ENCODE assay signal across 9 cellular contexts in the genomic region with DNA sequence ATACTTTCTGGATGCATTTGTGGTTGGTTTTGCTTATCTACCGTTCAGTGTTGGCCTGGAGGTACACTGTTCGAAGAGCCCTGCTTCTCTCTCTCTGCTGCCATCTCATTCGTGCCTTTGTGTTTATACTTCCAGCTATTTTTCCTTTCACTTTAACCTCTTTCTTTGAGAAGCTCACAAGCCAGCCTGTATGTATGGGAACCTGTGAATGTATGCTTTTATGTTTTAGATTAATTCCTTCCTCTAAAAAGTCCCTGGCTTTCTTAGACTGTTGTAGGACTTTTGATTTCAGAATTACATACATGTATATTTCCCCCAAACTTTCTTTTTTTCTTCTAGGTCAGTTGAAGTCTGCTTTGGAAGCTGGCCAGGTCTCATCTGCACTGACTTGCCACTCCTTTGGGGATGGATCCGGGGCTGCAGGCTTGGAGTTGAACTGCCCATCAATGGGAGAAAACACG.
DNase-seq lines count a peak whose midpoint lies in the region; ATAC-seq and TF ChIP-seq lines count a peak whose summit lies in the region.
"Had no signal": no experiment of that assay in that cellular context is flagged by ENCODE, and none has a peak within 500 bp of the region (broad histone marks: within the 10 kb centered on the region; RNA-seq: fewer than 3 reads in every experiment).

No MANE protein-coding gene starts in this region.

- H3K9me3 ChIP-seq in transverse colon, result no peaks in the 10 kb centered on the region

- peaks cover 0 to 5% (median 3%) of the 10 kb centered on the region in 4 donors for H3K4me1 ChIP-seq in transverse colon

- intact Hi-C loops in activated CD4-positive, alpha-beta T cell treated with anti-CD3 and anti-CD28 coated beads, Interleukin-2, amount 10 ng/mL, durations not matched to agents 24 days and 14 days (cut with micrococcal nuclease), result no loop called here
- intact Hi-C loops in activated T-helper 2 cell treated with anti-CD3 and anti-CD28 coated beads, Interferon-gamma antibody, Interleukin-2, Interleukin-4, amounts not matched to agents 10 μg/mL and 5 μg/mL and 100 μg/mL, durations not matched to agents 14 hours and 24 hours and 36 hours (cut with micrococcal nuclease), result no loop called here
- intact Hi-C loops in transverse colon (cut with DNase I; ENCODE audit: low total_unique reads), result loop anchor here (10.0 kb wide), 1 partner anchor 127 kb away; a partner anchor contains a TSS

- no peak for TF ChIP-seq EP300 in transverse colon (IDR thresholded peaks at IDR 0.05; ENCODE audit: low read depth)

- peaks cover 4% of the 10 kb centered on the region for H3K4me1 Mint-ChIP-seq in activated CD4-positive, alpha-beta T cell treated with anti-CD3 and anti-CD28 coated beads, Interleukin-2, amount 10 ng/mL, durations not matched to agents 24 days and 14 days
- peaks cover 7% of the 10 kb centered on the region for H3K4me1 Mint-ChIP-seq in activated T-helper 2 cell treated with anti-CD3 and anti-CD28 coated beads, Interferon-gamma antibody, Interleukin-2, Interleukin-4, amounts not matched to agents 10 μg/mL and 5 μg/mL and 100 μg/mL, durations not matched to agents 14 hours and 24 hours and 36 hours (ENCODE audit: low read depth)
- H3K4me1 Mint-ChIP-seq in immature natural killer cell, result no peaks in the 10 kb centered on the region

- TF ChIP-seq POLR2A in transverse colon (IDR thresholded peaks at IDR 0.05), result no peak

- H3K4me3 Mint-ChIP-seq in activated CD4-positive, alpha-beta T cell treated with anti-CD3 and anti-CD28 coated beads, Interleukin-2, amount 10 ng/mL, durations not matched to agents 24 days and 14 days, result no peak overlapping the region
- no peak overlapping the region for H3K4me3 Mint-ChIP-seq in activated T-helper 2 cell treated with anti-CD3 and anti-CD28 coated beads, Interferon-gamma antibody, Interleukin-2, Interleukin-4, amounts not matched to agents 10 μg/mL and 5 μg/mL and 100 μg/mL, durations not matched to agents 14 hours and 24 hours and 36 hours (ENCODE audit: low read depth)
- H3K4me3 Mint-ChIP-seq in immature natural killer cell, result no peak overlapping the region
- H3K4me3 Mint-ChIP-seq: IgD-negative memory B cell had no signal

- H3K4me3 ChIP-seq in transverse colon, result no peak overlapping the region

- peak overlapping the region; percentile 21 to 61 (median 46) for H3K27ac ChIP-seq in transverse colon

- no peaks in the 10 kb centered on the region for H3K27me3 Mint-ChIP-seq in activated CD4-positive, alpha-beta T cell treated with anti-CD3 and anti-CD28 coated beads, Interleukin-2, amount 10 ng/mL, durations not matched to agents 24 days and 14 days
- no peaks in the 10 kb centered on the region for H3K27me3 Mint-ChIP-seq in activated T-helper 2 cell treated with anti-CD3 and anti-CD28 coated beads, Interferon-gamma antibody, Interleukin-2, Interleukin-4, amounts not matched to agents 10 μg/mL and 5 μg/mL and 100 μg/mL, durations not matched to agents 14 hours and 24 hours and 36 hours (ENCODE audit: low read depth)
- peaks cover 0 to 2% (median 0%) of the 10 kb centered on the region in 3 donors for H3K27me3 Mint-ChIP-seq in immature natural killer cell (ENCODE audit: low read depth in 3 of 3)
- H3K27me3 Mint-ChIP-seq: IgD-negative memory B cell had no signal

- no peak for TF ChIP-seq CTCF in transverse colon (IDR thresholded peaks at IDR 0.05)

- H3K27ac Mint-ChIP-seq in activated CD4-positive, alpha-beta T cell treated with anti-CD3 and anti-CD28 coated beads, Interleukin-2, amount 10 ng/mL, durations not matched to agents 24 days and 14 days, result peak overlapping the region; percentile 41
- H3K27ac Mint-ChIP-seq in activated T-helper 2 cell treated with anti-CD3 and anti-CD28 coated beads, Interferon-gamma antibody, Interleukin-2, Interleukin-4, amounts not matched to agents 10 μg/mL and 5 μg/mL and 100 μg/mL, durations not matched to agents 14 hours and 24 hours and 36 hours, result peak overlapping the region; percentile 30
- H3K27ac Mint-ChIP-seq in immature natural killer cell, result peak overlapping the region in 5 of 6 donors; percentile 15 to 71 (median 23)

- in situ Hi-C loops in transverse colon (cut with MboI; ENCODE audit: low pct_ligation_motif_present in 1 of 4, low pct_unique_long_range_greater_than_20kb in 1 of 4, low sequenced_read_pairs in 3 of 4), result no loop called here

- no peaks in the 10 kb centered on the region for H3K36me3 ChIP-seq in transverse colon

- no peak for ATAC-seq in GM18517 (IDR thresholded peaks at IDR 0.05; ENCODE audit: unreplicated experiment)

- DNase-seq in activated CD4-positive, alpha-beta T cell treated with anti-CD3 and anti-CD28 coated beads, Interleukin-2, amount 10 ng/mL, durations not matched to agents 24 days and 14 days, result no peak
- DNase-seq in activated CD4-positive, alpha-beta T cell treated with anti-CD3 and anti-CD28 coated beads, Interleukin-2, amount 50 U/mL, for 48 hours, result no peak
- no peak for DNase-seq in activated T-helper 2 cell treated with anti-CD3 and anti-CD28 coated beads, Interferon-gamma antibody, Interleukin-2, Interleukin-4, amounts not matched to agents 10 μg/mL and 5 μg/mL and 100 μg/mL, durations not matched to agents 14 hours and 24 hours and 36 hours (ENCODE audit: low spot score)
- DNase-seq in immature natural killer cell, result no peak
- peak; percentile 11 for DNase-seq in transverse colon
- no peak for DNase-seq in D341Med (ENCODE audit: low spot score)
- no peak for DNase-seq in SIG-M5 treated with dmso at 0.1 percent for 504 hours (lab: John Stamatoyannopoulos, UW; ENCODE audit: unreplicated experiment)

- H3K9me3 Mint-ChIP-seq in activated CD4-positive, alpha-beta T cell treated with anti-CD3 and anti-CD28 coated beads, Interleukin-2, amount 10 ng/mL, durations not matched to agents 24 days and 14 days, result no peaks in the 10 kb centered on the region
- no peaks in the 10 kb centered on the region for H3K9me3 Mint-ChIP-seq in activated T-helper 2 cell treated with anti-CD3 and anti-CD28 coated beads, Interferon-gamma antibody, Interleukin-2, Interleukin-4, amounts not matched to agents 10 μg/mL and 5 μg/mL and 100 μg/mL, durations not matched to agents 14 hours and 24 hours and 36 hours
- peaks cover 0 to 2% (median 0%) of the 10 kb centered on the region in 6 donors for H3K9me3 Mint-ChIP-seq in immature natural killer cell
- H3K9me3 Mint-ChIP-seq: IgD-negative memory B cell had no signal

- H3K36me3 Mint-ChIP-seq in activated CD4-positive, alpha-beta T cell treated with anti-CD3 and anti-CD28 coated beads, Interleukin-2, amount 10 ng/mL, durations not matched to agents 24 days and 14 days (ENCODE audit: low read depth), result peaks cover 26% of the 10 kb centered on the region
- peaks cover 31% of the 10 kb centered on the region for H3K36me3 Mint-ChIP-seq in activated T-helper 2 cell treated with anti-CD3 and anti-CD28 coated beads, Interferon-gamma antibody, Interleukin-2, Interleukin-4, amounts not matched to agents 10 μg/mL and 5 μg/mL and 100 μg/mL, durations not matched to agents 14 hours and 24 hours and 36 hours (ENCODE audit: low read depth)
- peaks cover 4 to 6% (median 5%) of the 10 kb centered on the region in 3 donors for H3K36me3 Mint-ChIP-seq in immature natural killer cell
- H3K36me3 Mint-ChIP-seq: IgD-negative memory B cell had no signal

- WGBS in transverse colon (ENCODE audit: low coverage in 1 of 2), 2 donors, result 35 to 58% methylated on average over 4 to 5 of the region's 5 CpGs

- H3K27me3 ChIP-seq in transverse colon, result no peaks in the 10 kb centered on the region
